In the genomic region with DNA sequence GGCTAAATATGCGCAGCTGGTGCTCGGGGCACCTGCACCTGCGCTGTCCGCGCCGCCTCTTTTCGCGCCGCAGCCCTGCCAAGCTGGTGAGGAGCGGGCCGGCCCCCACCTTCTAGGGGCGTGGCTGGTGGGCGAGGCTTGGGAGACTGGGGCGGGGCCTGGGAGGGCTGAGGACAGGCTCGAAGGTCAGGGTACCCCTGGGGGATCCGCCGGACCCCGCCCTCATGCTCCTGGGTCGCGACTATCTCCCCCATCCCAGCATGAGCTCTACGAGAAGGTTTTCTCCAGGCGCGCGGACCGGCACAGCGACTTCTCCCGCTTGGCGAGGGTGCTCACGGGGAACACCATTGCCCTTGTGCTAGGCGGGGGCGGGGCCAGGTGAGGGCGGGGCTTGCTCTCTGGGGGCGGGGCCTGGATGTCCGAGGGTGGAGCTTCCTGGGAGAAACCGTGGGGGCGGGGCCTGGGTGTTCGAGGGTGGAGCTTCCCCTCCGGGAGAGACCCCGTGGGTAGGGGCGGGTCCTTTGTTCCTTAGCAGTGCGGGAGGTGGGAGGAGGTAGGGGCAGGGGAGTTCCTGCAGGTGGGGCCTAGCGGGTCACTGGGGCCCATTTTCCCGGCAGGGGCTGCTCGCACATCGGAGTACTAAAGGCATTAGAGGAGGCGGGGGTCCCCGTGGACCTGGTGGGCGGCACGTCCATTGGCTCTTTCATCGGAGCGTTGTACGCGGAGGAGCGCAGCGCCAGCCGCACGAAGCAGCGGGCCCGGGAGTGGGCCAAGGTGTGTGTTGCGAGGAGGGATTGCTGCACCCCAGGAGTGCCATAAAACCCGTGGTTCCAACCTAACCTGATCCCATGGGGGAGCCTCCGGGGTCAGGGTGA, we compare ENCODE assay signal across 15 cellular contexts. TPM values are rescaled to one million over a fixed set of nuclear protein-coding genes. Genes with fewer than 3 reads are reported as not detected.
DNase-seq lines count a peak whose midpoint lies in the region; ATAC-seq and TF ChIP-seq lines count a peak whose summit lies in the region.
"Had no signal": no experiment of that assay in that cellular context is flagged by ENCODE, and none has a peak within 500 bp of the region (broad histone marks: within the 10 kb centered on the region; RNA-seq: fewer than 3 reads in every experiment).

No MANE protein-coding gene starts in this region.

- no peaks in the 10 kb centered on the region; the same call in 1 of the 2 replicates for H3K36me3 ChIP-seq in ES-I3 (ENCODE audit: insufficient read depth, low read length)
- peaks cover 35% of the 10 kb centered on the region for H3K36me3 ChIP-seq in HUES6 (ENCODE audit: control insufficient read depth, insufficient read depth, low read length)
- peaks cover 4% of the 10 kb centered on the region for H3K36me3 ChIP-seq in colonic mucosa
- H3K36me3 ChIP-seq in ovary, result no peaks in the 10 kb centered on the region
- H3K36me3 ChIP-seq in SJCRH30, result 0 out of 2 replicates have a peak, but pooled peaks cover 3% of the 10 kb centered on the region

- no peak for TF ChIP-seq CTCF in colonic mucosa (IDR thresholded peaks at IDR 0.05)
- no peak for TF ChIP-seq CTCF in ovary (IDR thresholded peaks at IDR 0.05)

- peak overlapping the region; percentile 82 for H3K4me3 ChIP-seq in HUES6 (ENCODE audit: low read depth, low read length)
- no peak overlapping the region for H3K4me3 ChIP-seq in colonic mucosa
- H3K4me3 ChIP-seq in ovary, result no peak overlapping the region
- H3K4me3 ChIP-seq in SJCRH30, result no peak overlapping the region
- H3K4me3 ChIP-seq: left lung, tibial artery had no signal

- H3K4me1 ChIP-seq in ES-I3 (ENCODE audit: insufficient read depth, low read length) (no peaks in the 10 kb centered on the region; the same call in 1 of the 2 replicates), HUES6 (ENCODE audit: control insufficient read depth, insufficient read depth, low read length) (peaks cover 10% of the 10 kb centered on the region), colonic mucosa (no peaks in the 10 kb centered on the region), ovary (ENCODE audit: insufficient read depth) (no peaks in the 10 kb centered on the region), SJCRH30 (no peaks in the 10 kb centered on the region)

- DNase-seq in colonic mucosa (peak; percentile 68), ovary (peak in 3 of 5 donors; percentile 13 to 51 (median 37)), SJCRH30 (no peak), midbrain (lab: John Stamatoyannopoulos, UW) (no peak)
- DNase-seq: central memory CD4-positive, alpha-beta T cell; HCEC 1CT; left lung; MV-4-11; NCI-H69; tibial artery had no signal

- intact Hi-C loops in colonic mucosa (cut with DNase I) (no loop called here), ovary (cut with DNase I) (no loop called here)

- no peaks in the 10 kb centered on the region for H3K9me3 ChIP-seq in ES-I3 (ENCODE audit: control insufficient read depth, insufficient read depth, low read length)
- H3K9me3 ChIP-seq in HUES6 (ENCODE audit: control insufficient read depth, insufficient read depth, low read depth, low read length), result 0 out of 2 replicates have a peak, but pooled peaks cover 1% of the 10 kb centered on the region
- no peaks in the 10 kb centered on the region for H3K9me3 ChIP-seq in colonic mucosa
- H3K9me3 ChIP-seq in ovary, result no peaks in the 10 kb centered on the region
- no peaks in the 10 kb centered on the region for H3K9me3 ChIP-seq in SJCRH30 (replicated peaks)
- H3K9me3 ChIP-seq: left lung, tibial artery had no signal

- H3K9ac ChIP-seq in ES-I3 (ENCODE audit: low read depth, low read length) (peak overlapping the region; percentile 67; the same call in 1 of the 2 replicates), HUES6 (ENCODE audit: low read length) (no peak overlapping the region), colonic mucosa (ENCODE audit: low read depth in 2 of 2, low read length in 2 of 2) (no peak overlapping the region)
- H3K9ac ChIP-seq: parathyroid adenoma had no signal

- no peak for TF ChIP-seq POLR2A in ovary (IDR thresholded peaks at IDR 0.05)

- H3K27ac ChIP-seq in HUES6 (ENCODE audit: low read depth, low read length) (no peak overlapping the region), colonic mucosa (no peak overlapping the region), ovary (no peak overlapping the region), SJCRH30 (no peak overlapping the region)
- H3K27ac ChIP-seq: left lung, parathyroid adenoma, tibial artery had no signal

- 69 to 80% (median 73%) methylated on average over 46 to 62 of the region's 62 CpGs for WGBS in ovary, 3 donors

- no peaks in the 10 kb centered on the region for H3K27me3 ChIP-seq in HUES6 (ENCODE audit: control insufficient read depth, insufficient read depth, low read length)
- H3K27me3 ChIP-seq in colonic mucosa, result no peaks in the 10 kb centered on the region
- H3K27me3 ChIP-seq in ovary, result no peaks in the 10 kb centered on the region
- H3K27me3 ChIP-seq in SJCRH30, result no peaks in the 10 kb centered on the region
- H3K27me3 ChIP-seq: left lung, tibial artery had no signal

- no peak for TF ChIP-seq EP300 in ovary (IDR thresholded peaks at IDR 0.05)

- ATAC-seq in HG02852 (IDR thresholded peaks at IDR 0.05; ENCODE audit: unreplicated experiment), result no peak
- ATAC-seq: activated T-helper 17 cell treated with anti-CD3 and anti-CD28 coated beads, Interleukin-2, amount 50 U/mL, for 72 hours; left lung had no signal

RNA-seq across cellular contexts. Expression of a gene that starts 19.7 kb away (rescaled TPM):
- total RNA-seq in colonic mucosa, result 100 to 1,000 TPM in 1 of 2 donors, 10 to 100 TPM in 1; 93.0 to 131 TPM
- 10 to 100 TPM; 31.0 to 69.1 (median 60.1) TPM for total RNA-seq in ovary
- 10 to 100 TPM; 19.0 to 30.6 TPM for polyA plus RNA-seq in ovary
- total RNA-seq in SJCRH30 (2014; rRNA removed; shearing (Covaris generic)), result 14.2 and 17.3 TPM in 2 replicates

RNA-seq across cellular contexts. Expression of a gene that starts 32.8 kb away (rescaled TPM):
- total RNA-seq in colonic mucosa, result 10 to 100 TPM; 17.8 to 26.5 TPM
- total RNA-seq in ovary, result 10 to 100 TPM in 6 of 7 donors, 1 to 10 TPM in 1; 9.2 to 18.9 (median 13.6) TPM
- 10 to 100 TPM in 1 of 2 donors, 1 to 10 TPM in 1; 6.1 to 20.4 TPM for polyA plus RNA-seq in ovary
- 3.8 and 5.8 TPM in 2 replicates for total RNA-seq in SJCRH30 (2014; rRNA removed; shearing (Covaris generic))

RNA-seq across cellular contexts. Expression of a gene that starts 39.3 kb away (rescaled TPM):
- total RNA-seq in colonic mucosa (10 to 100 TPM; 20.2 to 44.1 TPM), ovary (100 to 1,000 TPM in 2 of 7 donors, 10 to 100 TPM in 5; 55.0 to 112 (median 88.2) TPM)
- polyA plus RNA-seq in ovary, result 10 to 100 TPM in 1 of 2 donors, 1 to 10 TPM in 1; 9.2 to 91.7 TPM
- 28.8 and 33.8 TPM in 2 replicates for total RNA-seq in SJCRH30 (2014; rRNA removed; shearing (Covaris generic))

RNA-seq across cellular contexts. Expression of a gene that starts 40.4 kb away (rescaled TPM):
- total RNA-seq in colonic mucosa, result 10 to 100 TPM; 41.1 to 55.4 TPM
- 1 to 10 TPM in 4 of 7 donors, under 1 TPM in 3; 0.08 to 8.2 (median 1.9) TPM for total RNA-seq in ovary
- polyA plus RNA-seq in ovary, result 1 to 10 TPM in 1 of 2 donors, under 1 TPM in 1; 0.57 to 1.4 TPM
- total RNA-seq in SJCRH30 (2014; rRNA removed; shearing (Covaris generic)), result 0.04 and 0.10 TPM in 2 replicates

Comparison
In these comparisons a context has a peak if more than half of its experiments do, and no peak if none do; other contexts are left out.
1. DNase-seq: peak in colonic mucosa (single experiment) and ovary (3 of 5); none in SJCRH30 (0 of 2) and midbrain (single experiment).